ENCODE assay signal across 12 cellular contexts in the genomic region with DNA sequence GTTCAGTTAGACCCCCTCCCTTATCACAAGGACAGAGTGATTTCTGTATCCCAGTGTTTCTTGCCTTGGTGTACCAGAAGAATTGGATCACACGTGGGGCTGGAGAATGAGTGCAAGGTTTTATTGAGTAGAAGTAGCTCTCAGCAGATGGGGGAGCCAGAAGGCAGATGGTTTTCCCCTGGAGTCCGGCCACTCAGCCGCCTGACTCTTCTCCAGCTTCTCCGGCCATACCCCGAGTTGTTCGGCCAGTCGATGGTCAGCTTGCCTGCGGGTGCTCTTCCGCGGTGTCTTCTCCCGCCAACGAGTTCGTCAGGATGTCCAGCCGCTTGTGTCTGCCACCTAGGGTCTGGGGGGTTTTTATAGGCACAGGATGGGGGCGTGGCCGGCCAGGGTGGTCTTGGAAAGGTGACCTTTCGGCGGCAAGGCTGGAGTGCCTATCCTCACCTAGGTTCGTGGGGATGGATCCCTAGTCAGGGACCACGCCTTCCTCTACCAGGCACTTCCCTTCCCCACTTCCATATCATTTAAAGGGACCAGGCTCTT. TPM values are rescaled to one million over a fixed set of nuclear protein-coding genes. Genes with fewer than 3 reads are reported as not detected.
A peak's percentile ranks its signal among the peaks of the same experiment; 100 is the strongest.
DNase-seq lines count a peak whose midpoint lies in the region; ATAC-seq and TF ChIP-seq lines count a peak whose summit lies in the region.
"Had no signal": no experiment of that assay in that cellular context is flagged by ENCODE, and none has a peak within 500 bp of the region (broad histone marks: within the 10 kb centered on the region; RNA-seq: fewer than 3 reads in every experiment).

No MANE protein-coding gene starts in this region.

- POLR2A ChIA-PET in HEK293 (lab: Yijun Ruan, JAX), result interaction anchor here (1.8 kb wide), 1 partner anchor 14 kb away, joined by 6 read pairs; the partner anchor contains the start of gene GAB1

- H3K4me1 ChIP-seq in HEK293 (ENCODE audit: control insufficient read depth, insufficient read depth, low read length) (peaks cover 15% of the 10 kb centered on the region; the same call in 1 of the 2 replicates), testis (peaks cover 48% of the 10 kb centered on the region)

- H3K9me3 ChIP-seq in HEK293 (ENCODE audit: control insufficient read depth, insufficient read depth, low read depth, low read length), result no peaks in the 10 kb centered on the region
- H3K9me3 ChIP-seq in testis, result no peaks in the 10 kb centered on the region

- ATAC-seq in left ventricle myocardium superior (peak; percentile 23), HG03442 (IDR thresholded peaks at IDR 0.05; ENCODE audit: unreplicated experiment) (no peak)
- ATAC-seq: activated T-cell treated with anti-CD3 and anti-CD28 coated beads, Interleukin-2, amount 50 U/mL, for 72 hours; stimulated activated memory B cell treated with anti-CD40 and anti-IgM and Interleukin-4, amounts not matched to agents 10 μg/mL and 1 μg/mL and 100 μg/mL, for 72 hours had no signal

- H3K27ac ChIP-seq in HEK293 (ENCODE audit: extremely low read depth, low read depth, low read length), result no peak overlapping the region
- peak overlapping the region; percentile 4 for H3K27ac ChIP-seq in angular gyrus (ENCODE audit: low read depth, low read length)
- peak overlapping the region; percentile 28 to 54 for H3K27ac ChIP-seq in testis

- H3K27me3 ChIP-seq in testis, result no peaks in the 10 kb centered on the region

- CTCF ChIA-PET in HEK293 (lab: Yijun Ruan, JAX), result no interaction called here

- TF ChIP-seq POLR2A in testis (IDR thresholded peaks at IDR 0.05), result no peak

- TF ChIP-seq CTCF in HEK293 (tag by site-specific recombination; IDR thresholded peaks at IDR 0.05), result no peak
- TF ChIP-seq CTCF in testis (IDR thresholded peaks at IDR 0.05), result no peak

- DNase-seq in left ventricle myocardium superior, result peak; percentile 46
- no peak for DNase-seq in testis
- DNase-seq in SHP77 treated with DMSO at 0.1 percent for 48 hours (lab: John Stamatoyannopoulos, UW), result no peak
- no peak for DNase-seq in NCI-H146 (lab: John Stamatoyannopoulos, UW)
- DNase-seq: activated CD4-positive, alpha-beta T cell treated with anti-CD3 and anti-CD28 coated beads, Interleukin-2, amount 50 U/mL, for 48 hours; activated T-cell treated with anti-CD3 and anti-CD28 coated beads, Interleukin-2, amount 50 U/mL, for 72 hours; AML-193; cerebellar nuclear complex had no signal

- no peaks in the 10 kb centered on the region for H3K36me3 ChIP-seq in HEK293 (ENCODE audit: control insufficient read depth in 2 of 2, insufficient read depth in 1 of 2, low read length in 2 of 2)
- H3K36me3 ChIP-seq in testis (ENCODE audit: low read depth, missing control alignments), result no peaks in the 10 kb centered on the region

- WGBS in testis, 2 donors, result 58 to 77% methylated on average over 17 to 20 of the region's 20 CpGs

- intact Hi-C loops in left ventricle myocardium superior (cut with micrococcal nuclease), result no loop called here
- intact Hi-C loops in testis (cut with DNase I; ENCODE audit: low total_unique reads), result no loop called here

- H3K4me3 ChIP-seq in HEK293 (ENCODE audit: low read depth, low read length), result no peak overlapping the region
- H3K4me3 ChIP-seq in testis, result peak overlapping the region in 1 of 2 donors; percentile 45

TF ChIP-seq in HEK293, 187 proteins besides CTCF, POLR2A, EP300 and RAD21:
- TF ChIP-seq KLF9 (tag by site-specific recombination; IDR thresholded peaks at IDR 0.05; ENCODE audit: low read depth) (0 out of 2 replicates have a peak, but pooled peaks have one; percentile 19), HOXC10 (CRISPR knock-in tag; IDR thresholded peaks at IDR 0.05) (no peak), YY1 (tag by site-specific recombination; IDR thresholded peaks at IDR 0.05) (no peak), ZNF362 (tag by site-specific recombination; IDR thresholded peaks at IDR 0.05) (no peak), ZNF704 (tag by site-specific recombination; IDR thresholded peaks at IDR 0.05) (no peak), ZNF596 (tag by site-specific recombination; IDR thresholded peaks at IDR 0.05) (no peak), GLI2 (tag by site-specific recombination; IDR thresholded peaks at IDR 0.05; ENCODE audit: borderline replicate concordance, low read depth) (no peak)

RNA-seq across cellular contexts. Expression of gene GAB1, which starts 14.5 kb away (rescaled TPM):
- total RNA-seq in left ventricle myocardium superior, result 90.7 TPM
- 10 to 100 TPM; 61.3 to 64.5 TPM for total RNA-seq in testis
- polyA plus RNA-seq in testis (ENCODE audit: insufficient read depth, low read depth, low replicate concordance), result 19.7 TPM
